In the genomic region with DNA sequence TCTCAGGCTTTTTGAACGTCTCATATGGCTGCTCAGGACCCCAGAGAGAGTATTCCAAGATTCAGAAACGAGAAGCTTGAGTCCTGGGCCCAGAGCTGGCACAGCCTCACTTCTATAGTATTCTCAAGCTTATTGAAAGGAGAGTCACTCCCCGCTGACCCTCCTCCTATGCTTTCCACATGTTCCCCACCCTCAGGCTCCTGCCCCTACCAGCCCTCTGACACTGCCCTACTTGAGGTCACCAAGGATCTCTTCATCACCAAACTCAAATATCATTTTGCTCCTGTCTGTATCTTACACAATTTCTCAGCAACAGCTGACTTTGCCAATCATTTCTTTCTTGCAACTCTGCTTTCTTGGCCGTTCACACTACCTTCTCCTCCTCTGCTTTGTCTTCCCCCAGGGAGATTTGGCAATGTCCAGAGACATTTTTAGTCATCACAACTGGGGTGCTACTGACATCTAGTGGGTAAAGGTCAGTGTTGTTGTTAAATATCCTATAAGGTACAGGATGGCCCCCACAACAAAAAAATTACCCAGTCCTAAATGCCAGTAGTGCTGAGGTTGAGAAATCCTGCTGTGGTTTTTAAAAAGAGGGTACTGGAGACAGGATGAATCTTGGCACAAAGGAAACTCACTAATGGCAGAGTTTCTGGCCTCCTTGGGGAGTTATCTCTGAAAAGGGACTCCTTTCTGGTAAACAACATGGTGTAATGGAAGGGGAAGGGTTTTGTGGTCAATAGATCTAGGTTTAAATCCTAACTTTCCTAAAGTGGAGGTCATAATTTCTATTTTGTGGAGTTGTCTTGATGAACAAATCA, we compare ENCODE assay signal across 8 cellular contexts. TPM values are rescaled to one million over a fixed set of nuclear protein-coding genes. Genes with fewer than 3 reads are reported as not detected.
DNase-seq lines count a peak whose midpoint lies in the region; ATAC-seq, FAIRE-seq and TF ChIP-seq lines count a peak whose summit lies in the region.

No MANE protein-coding gene starts in this region.

- ATAC-seq in HG03108 (IDR thresholded peaks at IDR 0.05; ENCODE audit: unreplicated experiment), result peak; percentile 72

- TF ChIP-seq CTCF in C4-2B (conservative IDR thresholded peaks at IDR 0.05), result peak; percentile 36

- H3K27me3 Mint-ChIP-seq in activated CD4-positive, alpha-beta T cell treated with anti-CD3 and anti-CD28 coated beads, Interleukin-2, amount 10 ng/mL, durations not matched to agents 7 days and 5 days, result peaks cover 30% of the 10 kb centered on the region

- DNase-seq in GM19239 (ENCODE audit: insufficient read length, low spot score), result peak; percentile 19
- peak; percentile 65 for DNase-seq in RPMI7951 (ENCODE audit: low read depth)
- peak; percentile 37 for DNase-seq in globus pallidus (ENCODE audit: low spot score)
- peak; percentile 33 for DNase-seq in superior temporal gyrus (ENCODE audit: extremely low spot score)
- DNase-seq in T-helper 2 cell, result no peak
- no peak for DNase-seq in activated CD4-positive, alpha-beta T cell treated with anti-CD3 and anti-CD28 coated beads, Interleukin-2, amount 10 ng/mL, durations not matched to agents 7 days and 5 days

- H3K36me3 Mint-ChIP-seq in activated CD4-positive, alpha-beta T cell treated with anti-CD3 and anti-CD28 coated beads, Interleukin-2, amount 10 ng/mL, durations not matched to agents 7 days and 5 days (ENCODE audit: low read depth), result no peaks in the 10 kb centered on the region

- no peak overlapping the region for H3K27ac ChIP-seq in C4-2B

- H3K4me1 Mint-ChIP-seq in activated CD4-positive, alpha-beta T cell treated with anti-CD3 and anti-CD28 coated beads, Interleukin-2, amount 10 ng/mL, durations not matched to agents 7 days and 5 days, result peaks cover 12% of the 10 kb centered on the region

- H3K4me3 Mint-ChIP-seq in activated CD4-positive, alpha-beta T cell treated with anti-CD3 and anti-CD28 coated beads, Interleukin-2, amount 10 ng/mL, durations not matched to agents 7 days and 5 days, result no peak overlapping the region

- CTCF ChIA-PET in activated CD4-positive, alpha-beta T cell treated with anti-CD3 and anti-CD28 coated beads, Interleukin-2, amount 10 ng/mL, durations not matched to agents 7 days and 5 days (lab: Charles Lee), result interaction anchor here (0.7 to 2.3 kb wide), 6 partner anchors 20 to 247 kb away, joined by 3 to 8 read pairs (median 3); partner anchors contain the start of genes CCDC93 and DDX18

- H3K9me3 Mint-ChIP-seq in activated CD4-positive, alpha-beta T cell treated with anti-CD3 and anti-CD28 coated beads, Interleukin-2, amount 10 ng/mL, durations not matched to agents 7 days and 5 days, result no peaks in the 10 kb centered on the region

- H3K27ac Mint-ChIP-seq in activated CD4-positive, alpha-beta T cell treated with anti-CD3 and anti-CD28 coated beads, Interleukin-2, amount 10 ng/mL, durations not matched to agents 7 days and 5 days, result no peak overlapping the region

- peak; percentile 93 for FAIRE-seq in GM19239 (lab: Jason Lieb, UNC)

- POLR2A ChIA-PET in activated CD4-positive, alpha-beta T cell treated with anti-CD3 and anti-CD28 coated beads, Interleukin-2, amount 10 ng/mL, durations not matched to agents 7 days and 5 days (lab: Charles Lee), result no interaction called here

RNA-seq across cellular contexts. Expression of gene INSIG2, which starts 26.9 kb away (rescaled TPM):
- total RNA-seq in RPMI7951 (2014; rRNA removed; shearing (Covaris generic)), result 10.8 and 13.0 TPM in 2 replicates
- total RNA-seq in activated CD4-positive, alpha-beta T cell treated with anti-CD3 and anti-CD28 coated beads, Interleukin-2, amount 10 ng/mL, durations not matched to agents 7 days and 5 days, result 10 to 100 TPM; 18.4 to 25.4 TPM

RNA-seq across cellular contexts. Expression of gene CCDC93, which starts 47.5 kb away (rescaled TPM):
- total RNA-seq in RPMI7951 (2014; rRNA removed; shearing (Covaris generic)), result 10.5 and 15.3 TPM in 2 replicates
- total RNA-seq in activated CD4-positive, alpha-beta T cell treated with anti-CD3 and anti-CD28 coated beads, Interleukin-2, amount 10 ng/mL, durations not matched to agents 7 days and 5 days, result 10 to 100 TPM; 35.5 to 39.1 TPM

Comparison
In these comparisons a context has a peak if more than half of its experiments do, and no peak if none do; other contexts are left out.
1. DNase-seq: peak in GM19239 (single experiment), RPMI7951 (single experiment), globus pallidus (single experiment) and superior temporal gyrus (single experiment); none in T-helper 2 cell (0 of 5) and activated CD4-positive, alpha-beta T cell treated with anti-CD3 and anti-CD28 coated beads, Interleukin-2, amount 10 ng/mL, durations not matched to agents 7 days and 5 days (single experiment).